8 cellular contexts compared by ENCODE assay signal in the genomic region with DNA sequence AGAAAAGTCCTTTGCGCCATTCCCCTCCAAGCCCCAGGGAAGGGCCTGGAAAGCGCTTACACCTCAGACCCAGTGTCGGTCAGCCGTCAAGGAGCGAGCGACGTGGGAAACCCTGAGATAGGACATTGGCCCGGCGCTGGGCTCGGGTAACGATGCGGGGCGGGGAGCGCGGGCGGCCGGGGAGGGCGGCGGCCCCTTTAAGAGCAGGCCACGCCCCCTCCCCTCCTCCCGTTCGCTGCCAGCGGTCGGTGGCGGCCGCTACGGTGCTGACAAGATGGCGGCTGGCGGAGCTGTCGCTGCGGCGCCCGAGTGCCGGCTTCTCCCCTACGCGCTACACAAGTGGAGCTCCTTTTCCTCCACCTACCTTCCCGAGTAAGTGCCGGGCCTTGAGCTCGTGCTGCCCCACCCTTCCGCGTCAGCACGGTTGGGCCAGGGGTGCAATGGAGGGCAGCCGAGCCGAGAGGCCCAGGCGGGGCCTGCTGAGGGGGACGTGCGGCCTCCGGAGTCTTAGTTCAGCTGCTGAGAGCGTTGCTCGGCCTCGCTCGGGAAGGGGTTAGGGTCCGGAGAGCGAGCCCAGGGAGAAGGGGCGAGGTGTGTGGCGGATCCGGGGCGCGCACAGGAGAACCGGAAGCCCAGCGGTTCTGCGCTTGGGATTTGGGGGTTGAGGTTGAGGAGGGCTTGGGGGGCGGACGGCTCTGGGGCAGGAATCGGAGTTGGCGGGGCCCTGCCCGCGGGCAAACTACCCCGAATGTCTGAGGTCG. TPM values are rescaled to one million over a fixed set of nuclear protein-coding genes. Genes with fewer than 3 reads are reported as not detected.
A peak's percentile ranks its signal among the peaks of the same experiment; 100 is the strongest.
DNase-seq lines count a peak whose midpoint lies in the region; ATAC-seq and TF ChIP-seq lines count a peak whose summit lies in the region.

Gene MKLN1 (plus strand): TSS at position 251 of the 761 bp plus-strand sequence. CDS start 24 bp downstream, at position 275.

- TF ChIP-seq CTCF in AG04450 (IDR thresholded peaks at IDR 0.05; ENCODE audit: low read depth, low read length) = no peak

- H3K27me3 ChIP-seq in AG04450 (ENCODE audit: control insufficient read depth, insufficient read depth, low read length) = no peaks in the 10 kb centered on the region

- H3K27ac ChIP-seq in AG04450 (ENCODE audit: low read depth, low read length) (peak within 1 kb of the TSS; percentile 92), caudate nucleus (ENCODE audit: low read depth, low read length) (peak within 1 kb of the TSS; percentile 97)

- peaks cover 4% of the 10 kb centered on the region; the same call in 1 of the 2 replicates for H3K9me3 ChIP-seq in AG04450 (ENCODE audit: control insufficient read depth, insufficient read depth, low read length)

- POLR2A ChIA-PET in AG04450 (lab: Yijun Ruan, JAX) = interaction anchor here (1.2 to 1.7 kb wide), 7 partner anchors 42 to 221 kb away, joined by 3 to 13 read pairs (median 4); no protein-coding TSS in a partner anchor

- ATAC-seq in GM18870 (IDR thresholded peaks at IDR 0.05; ENCODE audit: unreplicated experiment) = peak; percentile 51
- peak; percentile 85 for ATAC-seq in HG03108 (IDR thresholded peaks at IDR 0.05; ENCODE audit: unreplicated experiment)

- H3K4me3 ChIP-seq in AG04450 (ENCODE audit: low read depth, low read length) = peak within 1 kb of the TSS; percentile 86

- CTCF ChIA-PET in AG04450 (lab: Charles Lee) = interaction anchor here (1.1 to 1.5 kb wide), 2 partner anchors 10 to 259 kb away, joined by 3 read pairs; no protein-coding TSS in a partner anchor

- DNase-seq in AG04450 (ENCODE audit: low read depth, low spot score) (peak; percentile 50), NCI-H2227 (lab: John Stamatoyannopoulos, UW; ENCODE audit: unreplicated experiment) (peak; percentile 94), caudate nucleus (lab: John Stamatoyannopoulos, UW) (peak; percentile 19 to 93 (median 82)), islet precursor cell (peak; percentile 95)
- DNase-seq in activated CD4-positive, CD25-positive, alpha-beta regulatory T cell (lab: John Stamatoyannopoulos, UW) = peak; percentile 74 to 83 (median 79)
- peak; percentile 91 for DNase-seq in stimulated activated CD4-positive, alpha-beta T cell treated with anti-CD3 and anti-CD28 coated beads, Interleukin-12 subunit alpha, Interleukin-12 subunit beta, amount 100 ng/mL, for 4 hours

RNA-seq across cellular contexts. Expression of gene MKLN1, which starts in this region (rescaled TPM):
- polyA plus RNA-seq in AG04450 (2011; rRNA removed) = 53.1 and 56.8 TPM in 2 replicates
- 135 and 152 TPM in 2 replicates for polyA minus RNA-seq in AG04450 (2011; rRNA and poly(A)+ RNA removed)

Comparison
In these comparisons a context has a peak if more than half of its experiments do, and no peak if none do; other contexts are left out.
1. Peak in every context shown above with its lines: DNase-seq, ATAC-seq, H3K4me3 ChIP-seq and H3K27ac ChIP-seq.